Comparison of ENCODE assay signal across 6 cellular contexts in the genomic region with DNA sequence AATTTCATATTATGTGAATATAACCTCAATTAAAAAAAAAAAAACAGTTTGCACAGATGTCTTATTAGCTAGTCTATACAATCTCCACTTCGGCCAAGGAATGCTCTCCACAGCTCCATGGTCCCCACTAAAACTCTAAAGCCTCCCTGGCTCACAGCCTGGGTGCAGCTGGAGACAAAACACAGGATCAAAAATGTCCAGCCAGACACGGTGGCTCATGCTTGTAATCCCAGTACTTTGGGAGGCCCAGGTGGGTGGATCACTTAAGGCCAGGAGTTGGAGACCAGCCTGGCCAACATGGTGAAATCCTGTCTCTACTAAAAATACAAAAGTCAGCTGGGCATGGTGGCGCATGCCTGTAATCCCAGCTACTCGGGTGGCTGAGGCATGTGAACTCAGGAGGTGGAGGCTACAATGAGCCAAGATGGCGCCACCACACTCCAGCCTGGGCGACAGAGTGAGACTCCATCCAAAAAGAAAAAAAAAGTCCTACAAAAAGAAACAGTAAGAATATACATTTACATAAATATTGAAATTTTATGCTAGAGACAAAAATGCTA.
DNase-seq lines count a peak whose midpoint lies in the region; ATAC-seq and TF ChIP-seq lines count a peak whose summit lies in the region.
"Not testable (repeated sequence)": the region's sequence is repeated elsewhere in the genome, so short reads cannot be mapped to it uniquely, and the experiment has no call there.

No MANE protein-coding gene starts in this region.

- not testable (repeated sequence) for H2AFZ ChIP-seq in DND-41 (ENCODE audit: low read depth, low read length)

- H3K27ac ChIP-seq in DND-41 (ENCODE audit: low read length) = peak overlapping the region; percentile 46
- H3K27ac ChIP-seq in psoas muscle = not testable (repeated sequence)

- not testable (repeated sequence) for H3K36me3 Mint-ChIP-seq in activated T-cell treated with anti-CD3 and anti-CD28 coated beads, Interleukin-2, amount 50 U/mL, for 24 hours (ENCODE audit: low read depth); dendritic cell treated with granulocyte-macrophage colony-stimulating factor and Interleukin-4, amounts not matched to agents 40 ng/mL and 50 ng/mL, for 4 days (ENCODE audit: low read depth)
- H3K36me3 Mint-ChIP-seq in stimulated activated memory B cell treated with anti-CD40 and anti-IgM and Interleukin-4, amounts not matched to agents 10 μg/mL and 1 μg/mL and 100 μg/mL, for 72 hours = peaks cover 17% of the 10 kb centered on the region

- not testable (repeated sequence) for H3K4me3 ChIP-seq in DND-41 (ENCODE audit: low read depth in 1 of 2, low read length in 2 of 2); MG63; psoas muscle

- not testable (repeated sequence) for H3K9me3 ChIP-seq in DND-41 (ENCODE audit: insufficient read depth, low read length, severe bottlenecking); MG63; psoas muscle

- not testable (repeated sequence) for H3K36me3 ChIP-seq in DND-41 (ENCODE audit: insufficient read depth, low read length); MG63; psoas muscle (ENCODE audit: insufficient read depth in 1 of 2, low read depth in 1 of 2)

- H3K4me1 Mint-ChIP-seq in activated T-cell treated with anti-CD3 and anti-CD28 coated beads, Interleukin-2, amount 50 U/mL, for 24 hours (ENCODE audit: low read depth) = peaks cover 57% of the 10 kb centered on the region
- H3K4me1 Mint-ChIP-seq in dendritic cell treated with granulocyte-macrophage colony-stimulating factor and Interleukin-4, amounts not matched to agents 40 ng/mL and 50 ng/mL, for 4 days (ENCODE audit: low read depth) = peaks cover 56% of the 10 kb centered on the region
- peaks cover 81% of the 10 kb centered on the region for H3K4me1 Mint-ChIP-seq in stimulated activated memory B cell treated with anti-CD40 and anti-IgM and Interleukin-4, amounts not matched to agents 10 μg/mL and 1 μg/mL and 100 μg/mL, for 72 hours

- peaks cover 100% of the 10 kb centered on the region for H3K79me2 ChIP-seq in DND-41 (ENCODE audit: insufficient read depth, low read length)

- not testable (repeated sequence) for H4K20me1 ChIP-seq in DND-41 (ENCODE audit: insufficient read depth, low read length)

- peak overlapping the region; percentile 28 for H3K27ac Mint-ChIP-seq in activated T-cell treated with anti-CD3 and anti-CD28 coated beads, Interleukin-2, amount 50 U/mL, for 24 hours
- H3K27ac Mint-ChIP-seq in dendritic cell treated with granulocyte-macrophage colony-stimulating factor and Interleukin-4, amounts not matched to agents 40 ng/mL and 50 ng/mL, for 4 days = peak overlapping the region; percentile 25
- peak overlapping the region; percentile 30 for H3K27ac Mint-ChIP-seq in stimulated activated memory B cell treated with anti-CD40 and anti-IgM and Interleukin-4, amounts not matched to agents 10 μg/mL and 1 μg/mL and 100 μg/mL, for 72 hours

- not testable (repeated sequence) for H3K27me3 Mint-ChIP-seq in activated T-cell treated with anti-CD3 and anti-CD28 coated beads, Interleukin-2, amount 50 U/mL, for 24 hours; dendritic cell treated with granulocyte-macrophage colony-stimulating factor and Interleukin-4, amounts not matched to agents 40 ng/mL and 50 ng/mL, for 4 days; stimulated activated memory B cell treated with anti-CD40 and anti-IgM and Interleukin-4, amounts not matched to agents 10 μg/mL and 1 μg/mL and 100 μg/mL, for 72 hours

- not testable (repeated sequence) for H3K27me3 ChIP-seq in DND-41 (ENCODE audit: insufficient read depth, low read length, poor library complexity); MG63; psoas muscle (ENCODE audit: insufficient read depth in 3 of 3, low read length in 2 of 3)

- H3K9ac ChIP-seq in DND-41 (ENCODE audit: low read depth, low read length) = not testable (repeated sequence)

- not testable (repeated sequence) for TF ChIP-seq CTCF in DND-41 (IDR thresholded peaks at IDR 0.05; ENCODE audit: borderline replicate concordance, extremely low read depth, low read length, poor library complexity, severe bottlenecking); psoas muscle (IDR thresholded peaks at IDR 0.05)

- not testable (repeated sequence) for H3K9me3 Mint-ChIP-seq in activated T-cell treated with anti-CD3 and anti-CD28 coated beads, Interleukin-2, amount 50 U/mL, for 24 hours; dendritic cell treated with granulocyte-macrophage colony-stimulating factor and Interleukin-4, amounts not matched to agents 40 ng/mL and 50 ng/mL, for 4 days; stimulated activated memory B cell treated with anti-CD40 and anti-IgM and Interleukin-4, amounts not matched to agents 10 μg/mL and 1 μg/mL and 100 μg/mL, for 72 hours

- DNase-seq in DND-41; activated T-cell treated with anti-CD3 and anti-CD28 coated beads, Interleukin-2, amount 50 U/mL, for 24 hours: not testable (repeated sequence)
- DNase-seq in MG63 (peak; percentile 51), psoas muscle (peak in 1 of 2 donors; percentile 18)

- 35 to 50% (median 43%) methylated on average over 6 of the region's 6 CpGs for WGBS in psoas muscle, 3 donors

- intact Hi-C loops in dendritic cell treated with granulocyte-macrophage colony-stimulating factor and Interleukin-4, amounts not matched to agents 40 ng/mL and 50 ng/mL, for 4 days (cut with micrococcal nuclease); psoas muscle (cut with DNase I): not testable (repeated sequence)

- not testable (repeated sequence) for ATAC-seq in DND-41 (ENCODE audit: insufficient read depth, low read depth); stimulated activated memory B cell treated with anti-CD40 and anti-IgM and Interleukin-4, amounts not matched to agents 10 μg/mL and 1 μg/mL and 100 μg/mL, for 72 hours
- ATAC-seq in psoas muscle = peak; percentile 28 to 68 (median 56)

- not testable (repeated sequence) for H3K4me3 Mint-ChIP-seq in activated T-cell treated with anti-CD3 and anti-CD28 coated beads, Interleukin-2, amount 50 U/mL, for 24 hours; dendritic cell treated with granulocyte-macrophage colony-stimulating factor and Interleukin-4, amounts not matched to agents 40 ng/mL and 50 ng/mL, for 4 days; stimulated activated memory B cell treated with anti-CD40 and anti-IgM and Interleukin-4, amounts not matched to agents 10 μg/mL and 1 μg/mL and 100 μg/mL, for 72 hours

- not testable (repeated sequence) for H3K4me2 ChIP-seq in DND-41 (ENCODE audit: insufficient read depth, low read length)

- peaks cover 60% of the 10 kb centered on the region for H3K4me1 ChIP-seq in DND-41 (ENCODE audit: insufficient read depth, low read length)
- H3K4me1 ChIP-seq in psoas muscle = not testable (repeated sequence)
